In the genomic region with DNA sequence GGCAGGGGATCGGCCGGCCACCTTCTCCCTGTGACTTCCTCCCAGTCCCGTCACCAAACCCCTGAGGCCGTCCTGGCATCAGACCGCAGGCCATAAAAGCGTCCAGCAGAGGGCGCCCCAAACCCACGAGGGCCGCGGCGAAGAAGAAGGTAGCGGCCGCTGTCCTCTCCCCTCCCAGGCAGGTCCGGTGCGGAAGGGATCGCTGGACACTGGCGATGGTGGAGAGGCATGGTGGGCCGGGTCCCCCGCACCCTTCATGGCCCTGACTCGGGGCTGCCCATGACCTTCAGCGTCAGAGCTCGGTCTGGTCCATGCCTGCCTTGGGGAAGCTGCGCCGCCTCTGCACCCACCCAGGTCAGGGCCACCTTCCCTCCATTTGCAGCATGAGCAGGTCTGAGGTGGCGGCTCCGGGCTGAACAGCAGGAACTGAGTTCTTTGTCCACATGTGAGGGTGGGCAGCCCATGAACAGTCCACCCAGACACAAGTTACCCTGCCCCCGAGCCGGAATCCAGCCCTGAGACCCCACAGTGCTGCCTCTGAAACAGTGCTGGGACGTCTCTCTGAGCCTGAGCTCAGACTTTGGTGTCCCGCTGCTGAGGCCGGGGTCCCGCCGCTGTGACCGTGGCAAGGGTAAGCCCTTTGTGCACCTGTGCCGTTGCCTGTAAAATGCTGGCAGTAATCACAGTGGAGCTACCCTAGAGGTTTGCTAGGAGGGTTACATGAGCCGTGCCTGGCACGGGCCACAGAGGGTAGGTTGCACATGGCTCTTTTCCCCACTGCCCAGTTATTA, we compare ENCODE assay signal across 8 cellular contexts. TPM values are rescaled to one million over a fixed set of nuclear protein-coding genes. Genes with fewer than 3 reads are reported as not detected.
DNase-seq lines count a peak whose midpoint lies in the region; ATAC-seq and TF ChIP-seq lines count a peak whose summit lies in the region.

No MANE protein-coding gene starts in this region.

- H3K9me3 ChIP-seq in Loucy (ENCODE audit: insufficient read depth, low read depth, low read length): no peaks in the 10 kb centered on the region
- H3K9me3 ChIP-seq in osteoblast (ENCODE audit: low read depth, low read length): no peaks in the 10 kb centered on the region
- no peaks in the 10 kb centered on the region for H3K9me3 ChIP-seq in suprapubic skin

- no peak overlapping the region for H3K27ac ChIP-seq in osteoblast (ENCODE audit: low read depth, low read length)
- H3K27ac ChIP-seq in suprapubic skin: no peak overlapping the region

- DNase-seq in D341Med (ENCODE audit: low spot score) (peak; percentile 89), SK-MEL-5 (ENCODE audit: low read depth, low spot score) (peak; percentile 71), globus pallidus (ENCODE audit: low spot score) (peak; percentile 53), osteoblast (ENCODE audit: insufficient read length, low spot score, missing footprints) (peak; percentile 99), suprapubic skin (ENCODE audit: low spot score in 2 of 2) (peak; percentile 89 to 94)
- DNase-seq in activated gamma-delta T cell treated with anti-CD3 and anti-CD28 coated beads, Interleukin-2, amount 50 U/mL, for 16 hours (ENCODE audit: low read depth): peak; percentile 71

- H2AFZ ChIP-seq in Loucy (ENCODE audit: low read length) (peak overlapping the region; percentile 88), osteoblast (ENCODE audit: low read length) (peak overlapping the region; percentile 79)

- no peaks in the 10 kb centered on the region for H3K4me1 ChIP-seq in Loucy (ENCODE audit: insufficient read depth, low read length, poor library complexity, severe bottlenecking)
- peaks cover 27% of the 10 kb centered on the region for H3K4me1 ChIP-seq in osteoblast (ENCODE audit: insufficient read depth, low read length)
- peaks cover 20% of the 10 kb centered on the region for H3K4me1 ChIP-seq in suprapubic skin

- H3K27me3 ChIP-seq in Loucy (ENCODE audit: insufficient read depth, low read length, poor library complexity, severe bottlenecking) (no peaks in the 10 kb centered on the region), osteoblast (ENCODE audit: insufficient read depth, low read length) (no peaks in the 10 kb centered on the region), suprapubic skin (peaks cover 3% of the 10 kb centered on the region)

- WGBS in suprapubic skin: 29% methylated on average over 22 of the region's 37 CpGs

- H3K79me2 ChIP-seq in Loucy (ENCODE audit: insufficient read depth, low read length): no peaks in the 10 kb centered on the region
- H3K79me2 ChIP-seq in osteoblast (ENCODE audit: insufficient read depth, low read length): no peaks in the 10 kb centered on the region

- H3F3A ChIP-seq in Loucy (ENCODE audit: low read depth): no peaks in the 10 kb centered on the region

- H3K9ac ChIP-seq in Loucy (ENCODE audit: low read depth, low read length, poor library complexity, severe bottlenecking): no peak overlapping the region

- TF ChIP-seq CTCF in Loucy (conservative IDR thresholded peaks at IDR 0.05; ENCODE audit: low read length): peak; percentile 82
- TF ChIP-seq CTCF in osteoblast (IDR thresholded peaks at IDR 0.05; ENCODE audit: extremely low read depth, low read depth, low read length): peak; percentile 76
- peak; percentile 83 to 90 for TF ChIP-seq CTCF in suprapubic skin (IDR thresholded peaks at IDR 0.05)

- no peak for TF ChIP-seq EP300 in suprapubic skin (IDR thresholded peaks at IDR 0.05)

- no peaks in the 10 kb centered on the region for H3K9me2 ChIP-seq in Loucy (replicated peaks; ENCODE audit: low read depth, low read length)

- in situ Hi-C loops in SK-MEL-5 (cut with HindIII; ENCODE audit: low pct_unique_long_range_greater_than_20kb, low sequenced_read_pairs): no loop called here

- H3K4me3 ChIP-seq in Loucy (ENCODE audit: low read length, poor library complexity, severe bottlenecking) (peak overlapping the region; percentile 69), osteoblast (ENCODE audit: insufficient read depth, low read length) (peak overlapping the region; percentile 55), suprapubic skin (peak overlapping the region; percentile 25)

- TF ChIP-seq POLR2A in suprapubic skin (IDR thresholded peaks at IDR 0.05): no peak

- ATAC-seq in GM21825 (IDR thresholded peaks at IDR 0.05; ENCODE audit: unreplicated experiment): peak; percentile 79

- no peaks in the 10 kb centered on the region for H4K20me1 ChIP-seq in Loucy (ENCODE audit: insufficient read depth, low read length, poor library complexity, severe bottlenecking)
- no peaks in the 10 kb centered on the region for H4K20me1 ChIP-seq in osteoblast (ENCODE audit: insufficient read depth, low read length)

- H3K4me2 ChIP-seq in Loucy (ENCODE audit: low read depth, low read length, poor library complexity, severe bottlenecking): peak overlapping the region; percentile 80
- peak overlapping the region; percentile 76 for H3K4me2 ChIP-seq in osteoblast (ENCODE audit: insufficient read depth, low read length)

- H3K36me3 ChIP-seq in Loucy (ENCODE audit: insufficient read depth, low read length): no peaks in the 10 kb centered on the region
- no peaks in the 10 kb centered on the region for H3K36me3 ChIP-seq in osteoblast (ENCODE audit: insufficient read depth, low read length)
- H3K36me3 ChIP-seq in suprapubic skin: no peaks in the 10 kb centered on the region

RNA-seq across cellular contexts. Expression of a gene that starts 40.8 kb away (rescaled TPM):
- 2.0 and 3.6 TPM in 2 replicates for total RNA-seq in SK-MEL-5 (2014; rRNA removed; shearing (Covaris generic))
- polyA plus RNA-seq in SK-MEL-5 (2015; cell fraction: cytosol; rRNA removed): 16.7 and 26.8 TPM in 2 replicates
- 12.4 and 13.2 TPM in 2 replicates for polyA plus RNA-seq in SK-MEL-5 (2015; cell fraction: nucleus; rRNA removed)
- total RNA-seq in osteoblast (6.2 and 8.3 TPM in 2 replicates), suprapubic skin (10 to 100 TPM; 63.9 to 89.9 (median 70.0) TPM)
